ENCODE assay signal across 30 cellular contexts in the genomic region with DNA sequence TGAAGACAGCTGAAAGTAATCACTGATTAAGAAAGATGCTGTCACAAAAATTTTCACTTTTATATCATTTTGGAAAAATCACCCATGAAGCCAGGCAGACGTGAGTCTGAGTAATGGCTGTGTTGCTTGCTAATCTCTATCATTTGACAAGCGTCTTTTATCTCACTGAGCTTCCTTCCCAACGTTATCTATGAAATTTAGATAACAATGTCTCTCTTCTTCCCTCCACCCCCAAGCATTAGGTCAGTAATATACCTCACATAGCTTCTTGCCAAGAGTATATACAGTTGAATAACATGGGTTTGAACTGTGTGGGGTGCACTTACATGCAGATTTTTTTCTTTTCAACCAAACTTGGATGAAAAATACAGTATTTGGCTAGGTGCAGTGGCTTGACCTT.
"Had no signal": no experiment of that assay in that cellular context is flagged by ENCODE, and none has a peak within 500 bp of the region (broad histone marks: within the 10 kb centered on the region; RNA-seq: fewer than 3 reads in every experiment).

No MANE protein-coding gene starts in this region.

- H3K36me3 ChIP-seq: esophagus squamous epithelium, gastrocnemius medialis, heart left ventricle, lower lobe of right lung, neutrophil, right atrium auricular region, stomach, tibial artery had no signal

- H3K4me1 Mint-ChIP-seq: central memory CD8-positive, alpha-beta T cell; natural killer cell; neural crest cell; stimulated activated effector memory CD8-positive, alpha-beta T cell treated with anti-CD3 and anti-CD28 coated beads, Interleukin-12 subunit alpha, Interleukin-12 subunit beta, amount 100 ng/mL, for 72 hours had no signal

- H3K79me2 ChIP-seq: hepatocyte, parathyroid adenoma had no signal

- FAIRE-seq: endometrium, islet of Langerhans had no signal

- H3K27me3 ChIP-seq: esophagus squamous epithelium, gastrocnemius medialis, heart left ventricle, hepatocyte, neutrophil, right atrium auricular region, stomach, testis, tibial artery had no signal

- H3K9me3 Mint-ChIP-seq: type B pancreatic cell had no signal

- H3K4me2 ChIP-seq: hepatocyte had no signal

- H3K4me3 Mint-ChIP-seq: central memory CD8-positive, alpha-beta T cell; effector memory CD8-positive, alpha-beta T cell; natural killer cell; neural crest cell; stimulated activated effector memory CD8-positive, alpha-beta T cell treated with anti-CD3 and anti-CD28 coated beads, Interleukin-12 subunit alpha, Interleukin-12 subunit beta, amount 100 ng/mL, for 72 hours; type B pancreatic cell had no signal

- H3K4me1 ChIP-seq: esophagus squamous epithelium, gastrocnemius medialis, heart left ventricle, lower lobe of right lung, parathyroid adenoma, right atrium auricular region, stomach, testis, tibial artery had no signal

- DNase-seq: dermis blood vessel endothelial cell; effector memory CD8-positive, alpha-beta T cell; erythroblast; esophagus squamous epithelium; foreskin fibroblast; gastrocnemius medialis; heart left ventricle; kidney glomerular epithelial cell; left ventricle myocardium superior; lower lobe of right lung; natural killer cell; stimulated activated CD4-positive, alpha-beta T cell treated with anti-CD3 and anti-CD28 coated beads, Interleukin-2, amount 100 ng/mL, for 24 hours; stimulated activated CD4-positive, alpha-beta T cell treated with anti-CD3 and anti-CD28 coated beads, Interleukin-4, amount 100 ng/mL, for 24 hours; stimulated activated naive CD4-positive, alpha-beta T cell treated with Interleukin-2 at 50 U/mL for 16 hours; stomach; testis; tibial artery had no signal

- H3K9ac ChIP-seq: parathyroid adenoma had no signal

- H3K27me3 Mint-ChIP-seq: central memory CD8-positive, alpha-beta T cell; effector memory CD8-positive, alpha-beta T cell; progenitor cell of endocrine pancreas; type B pancreatic cell had no signal

- H3K4me3 ChIP-seq: coronary artery, esophagus squamous epithelium, gastrocnemius medialis, heart left ventricle, hepatocyte, lower lobe of right lung, right atrium auricular region, stomach, testis, tibial artery had no signal

- H3K36me3 Mint-ChIP-seq: stimulated activated effector memory CD8-positive, alpha-beta T cell treated with anti-CD3 and anti-CD28 coated beads, Interleukin-12 subunit alpha, Interleukin-12 subunit beta, amount 100 ng/mL, for 72 hours; type B pancreatic cell had no signal

- H2AFZ ChIP-seq: hepatocyte, parathyroid adenoma had no signal

- ATAC-seq: effector memory CD8-positive, alpha-beta T cell; gastrocnemius medialis; heart left ventricle; left ventricle myocardium superior; lower lobe of right lung; natural killer cell; sciatic nerve; stimulated activated effector memory CD8-positive, alpha-beta T cell treated with anti-CD3 and anti-CD28 coated beads, Interleukin-12 subunit alpha, Interleukin-12 subunit beta, amount 100 ng/mL, for 72 hours had no signal

- H3K9me3 ChIP-seq: esophagus squamous epithelium, gastrocnemius medialis, lower lobe of right lung, neutrophil, right atrium auricular region, testis, tibial artery had no signal

- H3K27ac ChIP-seq: coronary artery, esophagus squamous epithelium, gastrocnemius medialis, heart left ventricle, hepatocyte, lower lobe of right lung, neutrophil, parathyroid adenoma, right atrium auricular region, stomach, testis, tibial artery had no signal

- H3K27ac Mint-ChIP-seq: effector memory CD8-positive, alpha-beta T cell; natural killer cell; stimulated activated effector memory CD8-positive, alpha-beta T cell treated with anti-CD3 and anti-CD28 coated beads, Interleukin-12 subunit alpha, Interleukin-12 subunit beta, amount 100 ng/mL, for 72 hours; type B pancreatic cell had no signal
